ENCODE assay signal across 8 cellular contexts in the genomic region with DNA sequence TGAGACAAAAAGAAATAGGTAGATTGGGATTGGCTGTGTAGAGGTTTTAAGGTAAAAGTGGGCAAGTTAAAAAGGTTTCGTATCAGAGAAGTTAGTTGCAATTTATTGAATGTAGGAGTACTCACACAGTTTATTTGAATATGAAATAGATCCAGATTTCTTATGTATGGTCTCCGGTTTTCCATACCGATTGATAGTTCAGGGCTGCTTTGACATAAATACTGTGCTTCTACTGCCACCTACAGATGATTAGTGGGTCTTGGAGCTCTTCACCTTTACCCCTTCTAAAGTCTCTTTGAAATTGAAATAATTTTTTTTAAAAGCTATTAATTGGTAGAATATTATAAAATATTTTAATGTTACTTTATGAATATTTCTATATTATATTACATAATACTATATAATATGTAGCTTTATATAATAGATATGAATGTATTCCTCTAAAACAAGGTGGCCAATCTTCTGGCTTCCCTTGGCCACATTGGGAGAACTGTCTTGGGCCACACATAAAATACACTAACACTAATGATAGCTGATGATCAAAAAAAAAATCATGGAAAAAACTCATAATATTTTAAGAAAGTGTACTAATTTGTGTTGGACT. TPM values are rescaled to one million over a fixed set of nuclear protein-coding genes. Genes with fewer than 3 reads are reported as not detected.
DNase-seq lines count a peak whose midpoint lies in the region; TF ChIP-seq lines count a peak whose summit lies in the region.

No MANE protein-coding gene starts in this region.

- CTCF ChIA-PET in HEK293T (lab: Yijun Ruan, JAX) (interaction anchor here (0.7 to 1.3 kb wide), 8 partner anchors 14 to 215 kb away, joined by 3 to 29 read pairs (median 4); no protein-coding TSS in a partner anchor), MCF 10A (lab: Yijun Ruan, JAX) (interaction anchor here (0.6 to 11.1 kb wide), 49 partner anchors 8 to 1269 kb away, joined by 3 to 173 read pairs (median 4); a partner anchor contains a TSS)

- H3K27ac Mint-ChIP-seq in MCF 10A (ENCODE audit: low read depth, unreplicated experiment), result peak overlapping the region; percentile 21

- peak; percentile 53 for DNase-seq in DMS79 (lab: John Stamatoyannopoulos, UW)
- peak; percentile 45 for DNase-seq in HEK293T (ENCODE audit: extremely low spot score)
- DNase-seq in NCI-H748 treated with DMSO at 0.1 percent for 48 hours (lab: John Stamatoyannopoulos, UW), result peak; percentile 52
- peak; percentile 60 for DNase-seq in MCF 10A (ENCODE audit: unreplicated experiment)
- peak; percentile 67 for DNase-seq in left kidney (ENCODE audit: low read depth, low spot score)
- DNase-seq in uterus, result no peak
- no peak for DNase-seq in HuH-7 (ENCODE audit: low spot score)
- DNase-seq in GOT3 (lab: John Stamatoyannopoulos, UW), result no peak

- no peak overlapping the region for H3K27ac ChIP-seq in uterus

- no peaks in the 10 kb centered on the region for H3K27me3 ChIP-seq in uterus

- POLR2A ChIA-PET in HEK293T (lab: Yijun Ruan, JAX), result interaction anchor here (3.0 kb wide), 1 partner anchor 65 kb away, joined by 12 read pairs; a partner anchor contains a TSS
- POLR2A ChIA-PET in MCF 10A (lab: Yijun Ruan, JAX), result interaction anchor here (0.6 to 1.0 kb wide), 6 partner anchors 9 to 418 kb away, joined by 3 to 6 read pairs (median 4); a partner anchor contains a TSS

- no peaks in the 10 kb centered on the region for H3K9me3 ChIP-seq in uterus

- intact Hi-C loops in MCF 10A (cut with micrococcal nuclease) (loop anchor here (1.0 to 10.0 kb wide), 6 partner anchors 69 to 423 kb away; no protein-coding TSS in a partner anchor), uterus (cut with DNase I; ENCODE audit: low total_unique reads) (loop anchor here (10.0 kb wide), 1 partner anchor 169 kb away; no protein-coding TSS in a partner anchor)

- no peaks in the 10 kb centered on the region for H3K4me1 Mint-ChIP-seq in MCF 10A (ENCODE audit: insufficient read depth, unreplicated experiment)

- BruUV-seq in MCF 10A (replicated peaks; lab: Mats Ljungman, UMichigan), result no TSS peak

- H3K9me3 Mint-ChIP-seq in MCF 10A (ENCODE audit: unreplicated experiment), result no peaks in the 10 kb centered on the region

- no peak overlapping the region for H3K4me3 ChIP-seq in uterus

- no peaks in the 10 kb centered on the region for H3K27me3 Mint-ChIP-seq in MCF 10A (ENCODE audit: insufficient read depth, unreplicated experiment)

- TF ChIP-seq POLR2A in uterus (IDR thresholded peaks at IDR 0.05), result no peak

- peak; percentile 57 for TF ChIP-seq CTCF in MCF 10A (IDR thresholded peaks at IDR 0.05; ENCODE audit: unreplicated experiment)
- TF ChIP-seq CTCF in uterus (IDR thresholded peaks at IDR 0.05), result peak; percentile 33 to 44 (median 42)

- no peaks in the 10 kb centered on the region for H3K4me1 ChIP-seq in uterus

- no peaks in the 10 kb centered on the region for H3K36me3 ChIP-seq in uterus

- no peak overlapping the region for H3K4me3 Mint-ChIP-seq in MCF 10A (ENCODE audit: unreplicated experiment)

- H3K36me3 Mint-ChIP-seq in MCF 10A (ENCODE audit: insufficient read depth, unreplicated experiment), result peaks cover 6% of the 10 kb centered on the region

TF ChIP-seq in HEK293T, 16 proteins besides CTCF, POLR2A, EP300 and RAD21:
- TF ChIP-seq ZNF384 (IDR thresholded peaks at IDR 0.05) (no peak), NFRKB (IDR thresholded peaks at IDR 0.05) (no peak), FOXA1 (IDR thresholded peaks at IDR 0.05) (no peak), SP1 (IDR thresholded peaks at IDR 0.05) (no peak), TARDBP (IDR thresholded peaks at IDR 0.05) (no peak), L3MBTL2 (conservative IDR thresholded peaks at IDR 0.05) (no peak), HDGF (IDR thresholded peaks at IDR 0.05; ENCODE audit: borderline replicate concordance) (no peak), FOXK2 (IDR thresholded peaks at IDR 0.05) (no peak), LEF1 (IDR thresholded peaks at IDR 0.05; ENCODE audit: borderline replicate concordance) (no peak), SUZ12 (IDR thresholded peaks at IDR 0.05) (no peak)

RNA-seq across cellular contexts. Expression of a gene that starts 7.7 kb away (rescaled TPM):
- not detected in 2 replicates for total RNA-seq in MCF 10A (2022)
- 1 to 10 TPM in 2 of 4 donors, not detected in 2; 1.1 to 2.1 TPM for total RNA-seq in uterus

RNA-seq across cellular contexts. Expression of a gene that starts 41.3 kb away (rescaled TPM):
- total RNA-seq in MCF 10A (2022), result not detected in 2 replicates
- 10 to 100 TPM in 1 of 4 donors, 1 to 10 TPM in 3; 2.0 to 10.8 (median 3.8) TPM for total RNA-seq in uterus

Comparison
In these comparisons a context has a peak if more than half of its experiments do, and no peak if none do; other contexts are left out.
1. DNase-seq: peak in DMS79 (single experiment), HEK293T (single experiment), NCI-H748 treated with DMSO at 0.1 percent for 48 hours (single experiment), MCF 10A (single experiment) and left kidney (single experiment); none in uterus (0 of 2), HuH-7 (single experiment) and GOT3 (single experiment).